Comparison of ENCODE assay signal across 1 cellular context in the genomic region with DNA sequence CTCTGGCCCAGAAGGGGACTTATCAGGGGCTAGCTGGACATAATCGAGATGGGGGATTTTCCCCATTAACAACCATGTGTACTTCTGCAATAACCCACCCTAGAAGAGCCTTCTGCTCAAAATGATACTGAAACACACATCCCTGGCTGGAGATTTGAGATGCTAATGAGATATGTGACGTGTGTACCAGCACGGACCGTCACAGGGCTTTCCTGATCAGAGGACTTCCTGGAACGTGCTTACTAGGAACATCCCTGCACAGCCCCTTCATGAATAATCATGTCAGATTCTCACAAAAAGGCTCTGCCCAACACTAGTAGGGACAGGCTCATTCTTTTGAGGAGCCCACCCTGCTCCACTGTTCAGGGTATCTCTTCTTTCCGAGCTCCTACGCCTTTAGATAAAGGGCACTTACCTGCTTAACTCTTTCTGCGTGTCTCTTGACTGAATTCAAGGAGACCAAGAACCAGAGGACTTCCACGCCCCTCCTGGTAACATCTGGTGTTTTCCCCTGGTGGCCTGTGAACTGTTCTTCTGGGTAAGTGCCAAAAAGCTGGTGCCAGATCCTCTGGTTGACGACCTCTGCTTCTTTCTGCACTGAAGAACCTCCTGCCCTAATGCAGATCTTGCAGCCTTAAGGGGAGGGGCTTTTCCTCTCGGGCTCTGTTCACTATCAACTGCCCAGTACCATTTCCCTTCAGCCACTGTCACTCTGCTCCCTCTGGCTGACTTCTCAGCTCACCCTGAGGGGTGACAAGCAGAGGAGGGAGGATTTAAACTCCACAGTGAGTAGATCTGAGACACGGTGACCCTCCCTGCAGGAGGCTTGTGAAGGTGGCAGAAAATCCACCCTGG.
A peak's percentile ranks its signal among the peaks of the same experiment; 100 is the strongest.
TF ChIP-seq lines count a peak whose summit lies in the region.

No MANE protein-coding gene starts in this region.

TF ChIP-seq in K562, 482 proteins besides CTCF, POLR2A, EP300 and RAD21 (continues in another document):
- TF ChIP-seq SAP30 (IDR thresholded peaks at IDR 0.05; ENCODE audit: borderline replicate concordance, insufficient read depth, low read depth, low read length, poor library complexity, severe bottlenecking): no peak
- TF ChIP-seq, protein P1, sequence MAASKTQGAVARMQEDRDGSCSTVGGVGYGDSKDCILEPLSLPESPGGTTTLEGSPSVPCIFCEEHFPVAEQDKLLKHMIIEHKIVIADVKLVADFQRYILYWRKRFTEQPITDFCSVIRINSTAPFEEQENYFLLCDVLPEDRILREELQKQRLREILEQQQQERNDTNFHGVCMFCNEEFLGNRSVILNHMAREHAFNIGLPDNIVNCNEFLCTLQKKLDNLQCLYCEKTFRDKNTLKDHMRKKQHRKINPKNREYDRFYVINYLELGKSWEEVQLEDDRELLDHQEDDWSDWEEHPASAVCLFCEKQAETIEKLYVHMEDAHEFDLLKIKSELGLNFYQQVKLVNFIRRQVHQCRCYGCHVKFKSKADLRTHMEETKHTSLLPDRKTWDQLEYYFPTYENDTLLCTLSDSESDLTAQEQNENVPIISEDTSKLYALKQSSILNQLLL (CRISPR knock-in tag; IDR thresholded peaks at IDR 0.05; ENCODE audit: borderline replicate concordance): no peak
- TF ChIP-seq, protein P2, sequence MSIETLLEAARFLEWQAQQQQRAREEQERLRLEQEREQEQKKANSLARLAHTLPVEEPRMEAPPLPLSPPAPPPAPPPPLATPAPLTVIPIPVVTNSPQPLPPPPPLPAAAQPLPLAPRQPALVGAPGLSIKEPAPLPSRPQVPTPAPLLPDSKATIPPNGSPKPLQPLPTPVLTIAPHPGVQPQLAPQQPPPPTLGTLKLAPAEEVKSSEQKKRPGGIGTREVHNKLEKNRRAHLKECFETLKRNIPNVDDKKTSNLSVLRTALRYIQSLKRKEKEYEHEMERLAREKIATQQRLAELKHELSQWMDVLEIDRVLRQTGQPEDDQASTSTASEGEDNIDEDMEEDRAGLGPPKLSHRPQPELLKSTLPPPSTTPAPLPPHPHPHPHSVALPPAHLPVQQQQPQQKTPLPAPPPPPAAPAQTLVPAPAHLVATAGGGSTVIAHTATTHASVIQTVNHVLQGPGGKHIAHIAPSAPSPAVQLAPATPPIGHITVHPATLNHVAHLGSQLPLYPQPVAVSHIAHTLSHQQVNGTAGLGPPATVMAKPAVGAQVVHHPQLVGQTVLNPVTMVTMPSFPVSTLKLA (conservative IDR thresholded peaks at IDR 0.05): peak in 1 of 2 experiments; percentile 36; a peak in 1 of 4 replicates
- TF ChIP-seq, protein P3, sequence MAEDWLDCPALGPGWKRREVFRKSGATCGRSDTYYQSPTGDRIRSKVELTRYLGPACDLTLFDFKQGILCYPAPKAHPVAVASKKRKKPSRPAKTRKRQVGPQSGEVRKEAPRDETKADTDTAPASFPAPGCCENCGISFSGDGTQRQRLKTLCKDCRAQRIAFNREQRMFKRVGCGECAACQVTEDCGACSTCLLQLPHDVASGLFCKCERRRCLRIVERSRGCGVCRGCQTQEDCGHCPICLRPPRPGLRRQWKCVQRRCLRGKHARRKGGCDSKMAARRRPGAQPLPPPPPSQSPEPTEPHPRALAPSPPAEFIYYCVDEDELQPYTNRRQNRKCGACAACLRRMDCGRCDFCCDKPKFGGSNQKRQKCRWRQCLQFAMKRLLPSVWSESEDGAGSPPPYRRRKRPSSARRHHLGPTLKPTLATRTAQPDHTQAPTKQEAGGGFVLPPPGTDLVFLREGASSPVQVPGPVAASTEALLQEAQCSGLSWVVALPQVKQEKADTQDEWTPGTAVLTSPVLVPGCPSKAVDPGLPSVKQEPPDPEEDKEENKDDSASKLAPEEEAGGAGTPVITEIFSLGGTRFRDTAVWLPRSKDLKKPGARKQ (CRISPR knock-in tag; IDR thresholded peaks at IDR 0.05): no peak
- no peak for TF ChIP-seq ZNF140 (CRISPR knock-in tag; IDR thresholded peaks at IDR 0.05)
- no peak for TF ChIP-seq ATF7 (IDR thresholded peaks at IDR 0.05)
- TF ChIP-seq SIN3A (IDR thresholded peaks at IDR 0.05; ENCODE audit: borderline replicate concordance in 2 of 2, control insufficient read depth in 1 of 2, low read depth in 2 of 2, low read length in 2 of 2): no peak
- TF ChIP-seq SPI1 (IDR thresholded peaks at IDR 0.05; ENCODE audit: borderline replicate concordance, low read depth, low read length): no peak
- TF ChIP-seq MEF2A (IDR thresholded peaks at IDR 0.05; ENCODE audit: control insufficient read depth, low read depth, low read length): no peak
- no peak for TF ChIP-seq ESRRA (IDR thresholded peaks at IDR 0.05; ENCODE audit: borderline replicate concordance, low read depth)
- no peak for TF ChIP-seq NR3C1 (CRISPR knock-in tag; IDR thresholded peaks at IDR 0.05)
- TF ChIP-seq SMARCE1 (IDR thresholded peaks at IDR 0.05): no peak
- no peak for TF ChIP-seq CHD2 (IDR thresholded peaks at IDR 0.05; ENCODE audit: low read depth, low read length)
- TF ChIP-seq MBD2 (IDR thresholded peaks at IDR 0.05; ENCODE audit: borderline replicate concordance, low read depth): no peak
- TF ChIP-seq, protein P4, sequence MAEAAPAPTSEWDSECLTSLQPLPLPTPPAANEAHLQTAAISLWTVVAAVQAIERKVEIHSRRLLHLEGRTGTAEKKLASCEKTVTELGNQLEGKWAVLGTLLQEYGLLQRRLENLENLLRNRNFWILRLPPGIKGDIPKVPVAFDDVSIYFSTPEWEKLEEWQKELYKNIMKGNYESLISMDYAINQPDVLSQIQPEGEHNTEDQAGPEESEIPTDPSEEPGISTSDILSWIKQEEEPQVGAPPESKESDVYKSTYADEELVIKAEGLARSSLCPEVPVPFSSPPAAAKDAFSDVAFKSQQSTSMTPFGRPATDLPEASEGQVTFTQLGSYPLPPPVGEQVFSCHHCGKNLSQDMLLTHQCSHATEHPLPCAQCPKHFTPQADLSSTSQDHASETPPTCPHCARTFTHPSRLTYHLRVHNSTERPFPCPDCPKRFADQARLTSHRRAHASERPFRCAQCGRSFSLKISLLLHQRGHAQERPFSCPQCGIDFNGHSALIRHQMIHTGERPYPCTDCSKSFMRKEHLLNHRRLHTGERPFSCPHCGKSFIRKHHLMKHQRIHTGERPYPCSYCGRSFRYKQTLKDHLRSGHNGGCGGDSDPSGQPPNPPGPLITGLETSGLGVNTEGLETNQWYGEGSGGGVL (CRISPR knock-in tag; IDR thresholded peaks at IDR 0.05): no peak
- TF ChIP-seq, protein P5, sequence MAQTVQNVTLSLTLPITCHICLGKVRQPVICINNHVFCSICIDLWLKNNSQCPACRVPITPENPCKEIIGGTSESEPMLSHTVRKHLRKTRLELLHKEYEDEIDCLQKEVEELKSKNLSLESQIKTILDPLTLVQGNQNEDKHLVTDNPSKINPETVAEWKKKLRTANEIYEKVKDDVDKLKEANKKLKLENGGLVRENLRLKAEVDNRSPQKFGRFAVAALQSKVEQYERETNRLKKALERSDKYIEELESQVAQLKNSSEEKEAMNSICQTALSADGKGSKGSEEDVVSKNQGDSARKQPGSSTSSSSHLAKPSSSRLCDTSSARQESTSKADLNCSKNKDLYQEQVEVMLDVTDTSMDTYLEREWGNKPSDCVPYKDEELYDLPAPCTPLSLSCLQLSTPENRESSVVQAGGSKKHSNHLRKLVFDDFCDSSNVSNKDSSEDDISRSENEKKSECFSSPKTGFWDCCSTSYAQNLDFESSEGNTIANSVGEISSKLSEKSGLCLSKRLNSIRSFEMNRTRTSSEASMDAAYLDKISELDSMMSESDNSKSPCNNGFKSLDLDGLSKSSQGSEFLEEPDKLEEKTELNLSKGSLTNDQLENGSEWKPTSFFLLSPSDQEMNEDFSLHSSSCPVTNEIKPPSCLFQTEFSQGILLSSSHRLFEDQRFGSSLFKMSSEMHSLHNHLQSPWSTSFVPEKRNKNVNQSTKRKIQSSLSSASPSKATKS (CRISPR knock-in tag; IDR thresholded peaks at IDR 0.05): no peak
- no peak for TF ChIP-seq U2AF1 (optimal IDR thresholded peaks at IDR 0.05; ENCODE audit: low read depth, low read length)
- TF ChIP-seq ELF1 (tag; IDR thresholded peaks at IDR 0.05): no peak
- no peak for TF ChIP-seq STAT5B (CRISPR knock-in tag; IDR thresholded peaks at IDR 0.05)
- TF ChIP-seq LEF1 (IDR thresholded peaks at IDR 0.05): no peak
- TF ChIP-seq CBFA2T3 (IDR thresholded peaks at IDR 0.05): 0 out of 2 replicates have a peak, but pooled peaks have one; percentile 14
- TF ChIP-seq JUND (IDR thresholded peaks at IDR 0.05; ENCODE audit: borderline replicate concordance, low read depth, low read length): no peak
- 0 out of 3 replicates have a peak, but pooled peaks have one; percentile 3 for TF ChIP-seq JUND (tag; IDR thresholded peaks at IDR 0.05; ENCODE audit: borderline replicate concordance, low read depth, low read length)
- no peak for TF ChIP-seq ZNF77 (CRISPR knock-in tag; IDR thresholded peaks at IDR 0.05)
- TF ChIP-seq MCM5 (IDR thresholded peaks at IDR 0.05; ENCODE audit: low read depth): no peak
- no peak for TF ChIP-seq ZNF217 (CRISPR knock-in tag; IDR thresholded peaks at IDR 0.05)
- TF ChIP-seq, protein P6, sequence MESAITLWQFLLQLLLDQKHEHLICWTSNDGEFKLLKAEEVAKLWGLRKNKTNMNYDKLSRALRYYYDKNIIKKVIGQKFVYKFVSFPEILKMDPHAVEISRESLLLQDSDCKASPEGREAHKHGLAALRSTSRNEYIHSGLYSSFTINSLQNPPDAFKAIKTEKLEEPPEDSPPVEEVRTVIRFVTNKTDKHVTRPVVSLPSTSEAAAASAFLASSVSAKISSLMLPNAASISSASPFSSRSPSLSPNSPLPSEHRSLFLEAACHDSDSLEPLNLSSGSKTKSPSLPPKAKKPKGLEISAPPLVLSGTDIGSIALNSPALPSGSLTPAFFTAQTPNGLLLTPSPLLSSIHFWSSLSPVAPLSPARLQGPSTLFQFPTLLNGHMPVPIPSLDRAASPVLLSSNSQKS (CRISPR knock-in tag; IDR thresholded peaks at IDR 0.05): no peak
- TF ChIP-seq, protein P7, sequence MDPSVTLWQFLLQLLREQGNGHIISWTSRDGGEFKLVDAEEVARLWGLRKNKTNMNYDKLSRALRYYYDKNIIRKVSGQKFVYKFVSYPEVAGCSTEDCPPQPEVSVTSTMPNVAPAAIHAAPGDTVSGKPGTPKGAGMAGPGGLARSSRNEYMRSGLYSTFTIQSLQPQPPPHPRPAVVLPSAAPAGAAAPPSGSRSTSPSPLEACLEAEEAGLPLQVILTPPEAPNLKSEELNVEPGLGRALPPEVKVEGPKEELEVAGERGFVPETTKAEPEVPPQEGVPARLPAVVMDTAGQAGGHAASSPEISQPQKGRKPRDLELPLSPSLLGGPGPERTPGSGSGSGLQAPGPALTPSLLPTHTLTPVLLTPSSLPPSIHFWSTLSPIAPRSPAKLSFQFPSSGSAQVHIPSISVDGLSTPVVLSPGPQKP (CRISPR knock-in tag; IDR thresholded peaks at IDR 0.05): no peak
- no peak for TF ChIP-seq ZNF79 (CRISPR knock-in tag; IDR thresholded peaks at IDR 0.05; ENCODE audit: low read depth)
- TF ChIP-seq MECOM (CRISPR knock-in tag; IDR thresholded peaks at IDR 0.05): no peak
- no peak for TF ChIP-seq ATF1 (CRISPR knock-in tag; IDR thresholded peaks at IDR 0.05)
- peak; percentile 46 for TF ChIP-seq ATF1 (tag; IDR thresholded peaks at IDR 0.05)
- no peak for TF ChIP-seq SMAD2 (IDR thresholded peaks at IDR 0.05; ENCODE audit: low read depth, low read length)
- TF ChIP-seq ZNF586 (CRISPR knock-in tag; conservative IDR thresholded peaks at IDR 0.05): no peak
- no peak for TF ChIP-seq KDM1A (IDR thresholded peaks at IDR 0.05)
- TF ChIP-seq ZNF121 (CRISPR knock-in tag; conservative IDR thresholded peaks at IDR 0.05): no peak
- TF ChIP-seq HSF4 (CRISPR knock-in tag; IDR thresholded peaks at IDR 0.05; ENCODE audit: borderline replicate concordance): no peak
- TF ChIP-seq EZH2 (IDR thresholded peaks at IDR 0.05; ENCODE audit: borderline replicate concordance, low read depth, low read length): no peak
- no peak for TF ChIP-seq SIRT6 (IDR thresholded peaks at IDR 0.05; ENCODE audit: low read depth, low read length)
- peak; percentile 83 for TF ChIP-seq NFIC (IDR thresholded peaks at IDR 0.05)
- TF ChIP-seq SMARCB1 (IDR thresholded peaks at IDR 0.05; ENCODE audit: insufficient read length, low read depth): no peak
- TF ChIP-seq, protein P8, sequence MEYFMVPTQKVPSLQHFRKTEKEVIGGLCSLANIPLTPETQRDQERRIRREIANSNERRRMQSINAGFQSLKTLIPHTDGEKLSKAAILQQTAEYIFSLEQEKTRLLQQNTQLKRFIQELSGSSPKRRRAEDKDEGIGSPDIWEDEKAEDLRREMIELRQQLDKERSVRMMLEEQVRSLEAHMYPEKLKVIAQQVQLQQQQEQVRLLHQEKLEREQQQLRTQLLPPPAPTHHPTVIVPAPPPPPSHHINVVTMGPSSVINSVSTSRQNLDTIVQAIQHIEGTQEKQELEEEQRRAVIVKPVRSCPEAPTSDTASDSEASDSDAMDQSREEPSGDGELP (CRISPR knock-in tag; IDR thresholded peaks at IDR 0.05; ENCODE audit: borderline replicate concordance): no peak
- TF ChIP-seq, protein P9, sequence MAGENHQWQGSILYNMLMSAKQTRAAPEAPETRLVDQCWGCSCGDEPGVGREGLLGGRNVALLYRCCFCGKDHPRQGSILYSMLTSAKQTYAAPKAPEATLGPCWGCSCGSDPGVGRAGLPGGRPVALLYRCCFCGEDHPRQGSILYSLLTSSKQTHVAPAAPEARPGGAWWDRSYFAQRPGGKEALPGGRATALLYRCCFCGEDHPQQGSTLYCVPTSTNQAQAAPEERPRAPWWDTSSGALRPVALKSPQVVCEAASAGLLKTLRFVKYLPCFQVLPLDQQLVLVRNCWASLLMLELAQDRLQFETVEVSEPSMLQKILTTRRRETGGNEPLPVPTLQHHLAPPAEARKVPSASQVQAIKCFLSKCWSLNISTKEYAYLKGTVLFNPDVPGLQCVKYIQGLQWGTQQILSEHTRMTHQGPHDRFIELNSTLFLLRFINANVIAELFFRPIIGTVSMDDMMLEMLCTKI (IDR thresholded peaks at IDR 0.05; ENCODE audit: partially characterized antibody): no peak
- TF ChIP-seq, protein P10, sequence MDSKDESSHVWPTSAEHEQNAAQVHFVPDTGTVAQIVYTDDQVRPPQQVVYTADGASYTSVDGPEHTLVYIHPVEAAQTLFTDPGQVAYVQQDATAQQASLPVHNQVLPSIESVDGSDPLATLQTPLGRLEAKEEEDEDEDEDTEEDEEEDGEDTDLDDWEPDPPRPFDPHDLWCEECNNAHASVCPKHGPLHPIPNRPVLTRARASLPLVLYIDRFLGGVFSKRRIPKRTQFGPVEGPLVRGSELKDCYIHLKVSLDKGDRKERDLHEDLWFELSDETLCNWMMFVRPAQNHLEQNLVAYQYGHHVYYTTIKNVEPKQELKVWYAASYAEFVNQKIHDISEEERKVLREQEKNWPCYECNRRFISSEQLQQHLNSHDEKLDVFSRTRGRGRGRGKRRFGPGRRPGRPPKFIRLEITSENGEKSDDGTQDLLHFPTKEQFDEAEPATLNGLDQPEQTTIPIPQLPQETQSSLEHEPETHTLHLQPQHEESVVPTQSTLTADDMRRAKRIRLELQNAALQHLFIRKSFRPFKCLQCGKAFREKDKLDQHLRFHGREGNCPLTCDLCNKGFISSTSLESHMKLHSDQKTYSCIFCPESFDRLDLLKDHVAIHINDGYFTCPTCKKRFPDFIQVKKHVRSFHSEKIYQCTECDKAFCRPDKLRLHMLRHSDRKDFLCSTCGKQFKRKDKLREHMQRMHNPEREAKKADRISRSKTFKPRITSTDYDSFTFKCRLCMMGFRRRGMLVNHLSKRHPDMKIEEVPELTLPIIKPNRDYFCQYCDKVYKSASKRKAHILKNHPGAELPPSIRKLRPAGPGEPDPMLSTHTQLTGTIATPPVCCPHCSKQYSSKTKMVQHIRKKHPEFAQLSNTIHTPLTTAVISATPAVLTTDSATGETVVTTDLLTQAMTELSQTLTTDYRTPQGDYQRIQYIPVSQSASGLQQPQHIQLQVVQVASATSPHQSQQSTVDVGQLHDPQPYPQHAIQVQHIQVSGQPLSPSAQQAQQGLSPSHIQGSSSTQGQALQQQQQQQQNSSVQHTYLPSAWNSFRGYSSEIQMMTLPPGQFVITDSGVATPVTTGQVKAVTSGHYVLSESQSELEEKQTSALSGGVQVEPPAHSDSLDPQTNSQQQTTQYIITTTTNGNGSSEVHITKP (IDR thresholded peaks at IDR 0.05; ENCODE audit: partially characterized antibody): peak; percentile 86
- no peak for TF ChIP-seq BMI1 (IDR thresholded peaks at IDR 0.05; ENCODE audit: low read length)
